ENCODE assay signal across 11 cellular contexts in the genomic region with DNA sequence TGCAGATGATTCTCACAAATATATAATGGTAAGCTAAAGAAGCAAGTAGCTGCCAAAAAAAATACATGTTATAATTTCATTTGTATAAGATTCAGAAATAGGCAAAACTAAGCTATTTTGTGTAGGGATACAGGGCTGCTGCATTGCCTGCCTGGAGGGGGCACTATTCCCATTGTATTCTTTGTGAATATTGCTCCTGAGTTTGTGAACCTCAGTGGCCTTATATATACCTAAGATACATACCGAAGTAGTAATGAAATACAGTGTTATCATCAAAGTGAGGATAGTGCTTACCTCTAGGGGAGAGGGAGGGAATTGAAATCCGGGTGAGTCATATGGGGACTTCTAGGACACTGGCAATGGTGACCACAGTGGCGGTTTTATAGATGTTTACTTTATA. TPM values are rescaled to one million over a fixed set of nuclear protein-coding genes. Genes with fewer than 3 reads are reported as not detected.
DNase-seq lines count a peak whose midpoint lies in the region; ATAC-seq, FAIRE-seq and TF ChIP-seq lines count a peak whose summit lies in the region.
"Had no signal": no experiment of that assay in that cellular context is flagged by ENCODE, and none has a peak within 500 bp of the region (broad histone marks: within the 10 kb centered on the region; RNA-seq: fewer than 3 reads in every experiment).

No MANE protein-coding gene starts in this region.

- no peak overlapping the region for H3K27ac Mint-ChIP-seq in CD14-positive monocyte
- H3K27ac Mint-ChIP-seq: activated T-helper 1 cell treated with anti-CD3 and anti-CD28 coated beads, Interleukin-12 subunit alpha, Interleukin-12 subunit beta, Interleukin-2, Interleukin-4 antibody, amounts not matched to agents 30 ng/mL and 10 ng/mL and 1 ng/mL, durations not matched to agents 14 hours and 24 hours and 36 hours had no signal

- H3K4me3 Mint-ChIP-seq in CD14-positive monocyte, result no peak overlapping the region
- H3K4me3 Mint-ChIP-seq: activated T-helper 1 cell treated with anti-CD3 and anti-CD28 coated beads, Interleukin-12 subunit alpha, Interleukin-12 subunit beta, Interleukin-2, Interleukin-4 antibody, amounts not matched to agents 30 ng/mL and 10 ng/mL and 1 ng/mL, durations not matched to agents 14 hours and 24 hours and 36 hours had no signal

- H3K4me3 ChIP-seq in H7 (ENCODE audit: insufficient read depth, low read depth, low read length) (no peak overlapping the region), WI38 (ENCODE audit: low read depth, low read length) (no peak overlapping the region), kidney (ENCODE audit: low read length in 2 of 2) (no peak overlapping the region)
- H3K4me3 ChIP-seq: skin epidermis, thyroid gland had no signal

- peak; percentile 31 for TF ChIP-seq CTCF in CD14-positive monocyte (IDR thresholded peaks at IDR 0.05)
- peak; percentile 38 for TF ChIP-seq CTCF in WI38 (IDR thresholded peaks at IDR 0.05; ENCODE audit: low read depth, low read length)
- TF ChIP-seq CTCF in kidney (IDR thresholded peaks at IDR 0.05; ENCODE audit: borderline replicate concordance, extremely low read depth, insufficient read depth), result peak; percentile 25

- H3K4me1 ChIP-seq in kidney (ENCODE audit: control insufficient read depth in 1 of 2, insufficient read depth in 1 of 2, low read depth in 1 of 2, low read length in 2 of 2), result no peaks in the 10 kb centered on the region
- H3K4me1 ChIP-seq: thyroid gland had no signal

- peaks cover 86 to 97% of the 10 kb centered on the region in 2 donors for H3K36me3 Mint-ChIP-seq in CD14-positive monocyte

- ATAC-seq in GM21447 (IDR thresholded peaks at IDR 0.05; ENCODE audit: unreplicated experiment), result no peak
- ATAC-seq in GM18861 (IDR thresholded peaks at IDR 0.05; ENCODE audit: unreplicated experiment), result no peak
- ATAC-seq in GM21529 (IDR thresholded peaks at IDR 0.05; ENCODE audit: unreplicated experiment), result no peak

- DNase-seq in CD14-positive monocyte (ENCODE audit: low spot score) (no peak), H7 (peak; percentile 31), kidney (no peak), DMS79 (lab: John Stamatoyannopoulos, UW) (no peak)
- DNase-seq: thyroid gland had no signal

- no peaks in the 10 kb centered on the region for H3K27me3 Mint-ChIP-seq in CD14-positive monocyte (ENCODE audit: low read depth in 3 of 3)

- no peaks in the 10 kb centered on the region for H3K4me1 Mint-ChIP-seq in CD14-positive monocyte

- no peak overlapping the region for H3K27ac ChIP-seq in kidney (ENCODE audit: low read depth in 2 of 2, low read length in 2 of 2)
- H3K27ac ChIP-seq: skin epidermis, thyroid gland had no signal

- no peak overlapping the region for H3K9ac ChIP-seq in kidney (ENCODE audit: low read length in 2 of 2)

- H3K9me3 ChIP-seq in kidney (ENCODE audit: control insufficient read depth in 1 of 2, low read length in 2 of 2), result no peaks in the 10 kb centered on the region
- H3K9me3 ChIP-seq: thyroid gland had no signal

- FAIRE-seq in kidney (lab: Jason Lieb, UNC), result no peak

- H3K36me3 ChIP-seq in H7 (replicated peaks; ENCODE audit: control insufficient read depth, insufficient read depth, low read length), result peaks cover 48% of the 10 kb centered on the region
- peaks cover 30 to 55% of the 10 kb centered on the region in 2 donors for H3K36me3 ChIP-seq in kidney (ENCODE audit: control insufficient read depth in 1 of 2, insufficient read depth in 2 of 2, low read length in 2 of 2)

- intact Hi-C loops in CD14-positive monocyte (cut with micrococcal nuclease) (no loop called here), kidney (cut with DNase I) (no loop called here)

- no peaks in the 10 kb centered on the region for H3K27me3 ChIP-seq in H7 (ENCODE audit: control insufficient read depth, insufficient read depth, low read length)
- H3K27me3 ChIP-seq: thyroid gland had no signal

- no peaks in the 10 kb centered on the region for H3K9me3 Mint-ChIP-seq in CD14-positive monocyte
- H3K9me3 Mint-ChIP-seq: activated T-helper 1 cell treated with anti-CD3 and anti-CD28 coated beads, Interleukin-12 subunit alpha, Interleukin-12 subunit beta, Interleukin-2, Interleukin-4 antibody, amounts not matched to agents 30 ng/mL and 10 ng/mL and 1 ng/mL, durations not matched to agents 14 hours and 24 hours and 36 hours had no signal

RNA-seq across cellular contexts. Expression of a gene that starts 53.5 kb away (rescaled TPM):
- 1 to 10 TPM; 4.0 to 6.7 TPM for polyA plus RNA-seq in CD14-positive monocyte
- 55.8 and 57.0 TPM in 2 replicates for total RNA-seq in H7 (2014; rRNA removed; shearing (Covaris generic))
- total RNA-seq in kidney, result 11.1 TPM
- 10.0 TPM for polyA plus RNA-seq in kidney (ENCODE audit: insufficient read depth, low read depth, low replicate concordance)
